In the genomic region with DNA sequence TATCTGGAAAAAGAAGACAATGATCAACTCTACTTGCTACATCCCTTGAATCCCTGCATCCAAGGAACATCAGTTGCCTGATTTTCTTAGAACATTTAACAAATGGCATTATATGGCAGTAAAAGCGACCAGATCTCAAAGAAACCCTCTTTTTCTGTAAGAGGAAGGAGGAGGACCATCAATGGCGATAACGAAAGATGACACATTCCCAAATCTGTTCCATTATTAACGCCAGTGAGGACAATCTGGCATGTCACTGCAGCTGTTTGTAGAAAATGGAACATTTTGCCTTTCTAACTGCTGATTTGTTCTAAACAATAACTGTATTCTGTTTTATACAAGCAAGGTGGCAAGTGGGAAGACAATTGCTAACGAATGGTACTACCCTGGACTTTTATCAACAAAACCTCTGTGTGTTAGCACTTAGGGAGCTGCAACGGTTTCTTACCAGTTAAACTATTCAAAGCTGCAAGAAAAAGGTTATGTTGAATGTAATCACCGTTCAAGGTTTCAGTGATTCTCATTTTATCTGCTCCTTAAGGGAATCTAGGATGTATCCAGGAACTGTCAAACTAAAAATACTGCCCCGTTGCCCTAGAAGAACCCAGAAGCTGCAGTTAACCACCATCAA, we compare ENCODE assay signal across 15 cellular contexts.
A peak's percentile ranks its signal among the peaks of the same experiment; 100 is the strongest.
DNase-seq lines count a peak whose midpoint lies in the region; ATAC-seq, FAIRE-seq and TF ChIP-seq lines count a peak whose summit lies in the region.
"Had no signal": no experiment of that assay in that cellular context is flagged by ENCODE, and none has a peak within 500 bp of the region (broad histone marks: within the 10 kb centered on the region; RNA-seq: fewer than 3 reads in every experiment).

No MANE protein-coding gene starts in this region.

- no peaks in the 10 kb centered on the region for H3K9me3 ChIP-seq in CD8-positive, alpha-beta memory T cell (ENCODE audit: low read length)
- no peaks in the 10 kb centered on the region for H3K9me3 ChIP-seq in K562 (replicated peaks; ENCODE audit: control insufficient read depth, insufficient read depth, low read depth, low read length)
- H3K9me3 ChIP-seq: left lung, psoas muscle had no signal

- POLR2A ChIA-PET in CD8-positive, alpha-beta memory T cell (lab: Charles Lee), result no interaction called here
- POLR2A ChIA-PET in K562 (lab: Yijun Ruan, JAX), result interaction anchor here (0.7 kb wide), 1 partner anchor 20 kb away, joined by 3 read pairs; no protein-coding TSS in a partner anchor

- no peaks in the 10 kb centered on the region for H3K9me3 Mint-ChIP-seq in CD8-positive, alpha-beta memory T cell
- H3K9me3 Mint-ChIP-seq in natural killer cell treated with Interleukin-12 subunit alpha and Interleukin-12 subunit beta and Interleukin-15 and Interleukin-18, amount 100 ng/mL, for 72 hours, result no peaks in the 10 kb centered on the region
- H3K9me3 Mint-ChIP-seq: activated naive CD4-positive, alpha-beta T cell treated with anti-CD3 and anti-CD28 coated beads for 36 hours; T-helper 1 cell treated with Interleukin-12 subunit alpha and Interleukin-12 subunit beta and Interleukin-4 antibody, amounts not matched to agents 30 μg/mL and 1 μg/mL, for 36 hours had no signal

- CTCF ChIA-PET in CD8-positive, alpha-beta memory T cell (lab: Charles Lee), result interaction anchor here (1.0 kb wide), 1 partner anchor 16 kb away, joined by 3 read pairs; no protein-coding TSS in a partner anchor
- CTCF ChIA-PET in K562 (lab: Yijun Ruan, JAX; ENCODE audit: low intra/inter-chr PET ratio), result no interaction called here

- peaks cover 28% of the 10 kb centered on the region for H3K4me1 ChIP-seq in CD8-positive, alpha-beta memory T cell (ENCODE audit: insufficient read depth, low read length)
- peaks cover 0 to 16% of the 10 kb centered on the region in 2 experiments; a peak in 3 of 5 replicates for H3K4me1 ChIP-seq in K562 (replicated peaks in 1 of 2; ENCODE audit: control insufficient read depth in 2 of 2, insufficient read depth in 2 of 2, low read length in 2 of 2)
- H3K4me1 ChIP-seq: left lung, psoas muscle had no signal

- H3K9me1 ChIP-seq in K562 (ENCODE audit: control insufficient read depth, insufficient read depth, low read length), result no peaks in the 10 kb centered on the region

- intact Hi-C loops in K562 (cut with micrococcal nuclease), result no loop called here

- H3K4me1 Mint-ChIP-seq in CD8-positive, alpha-beta memory T cell, result peaks cover 33 to 57% (median 36%) of the 10 kb centered on the region in 3 donors
- H3K4me1 Mint-ChIP-seq in natural killer cell treated with Interleukin-12 subunit alpha and Interleukin-12 subunit beta and Interleukin-15 and Interleukin-18, amount 100 ng/mL, for 72 hours (ENCODE audit: low read depth in 2 of 2), result peaks cover 40 to 52% of the 10 kb centered on the region in 2 donors

- no peak for TF ChIP-seq CTCF in K562 (IDR thresholded peaks at IDR 0.05 in 2 of 3, conservative IDR thresholded peaks at IDR 0.05 in 1 of 3; ENCODE audit: insufficient read depth in 2 of 3, low read depth in 1 of 3, low read length in 3 of 3)

- no peak for DNase-seq in CD8-positive, alpha-beta memory T cell
- no peak for DNase-seq in K562 (ENCODE audit: extremely low read depth in 1 of 4, low spot score in 3 of 4)
- no peak for DNase-seq in natural killer cell treated with Interleukin-12 subunit alpha and Interleukin-12 subunit beta and Interleukin-15 and Interleukin-18, amount 100 ng/mL, for 72 hours (ENCODE audit: low spot score)
- DNase-seq in stimulated activated CD4-positive, alpha-beta T cell treated with anti-CD3 and anti-CD28 coated beads, Interleukin-4, amount 100 ng/mL, for 4 hours, result no peak
- no peak for DNase-seq in germinal center (ENCODE audit: low spot score)
- no peak for DNase-seq in islet precursor cell
- DNase-seq: brain microvascular endothelial cell, left lung, NCI-H1048, psoas muscle had no signal

- H3K4me3 ChIP-seq in CD8-positive, alpha-beta memory T cell (ENCODE audit: low read length), result no peak overlapping the region
- no peak overlapping the region for H3K4me3 ChIP-seq in K562
- H3K4me3 ChIP-seq: left lung, psoas muscle had no signal

- no peaks in the 10 kb centered on the region for H3K36me3 ChIP-seq in CD8-positive, alpha-beta memory T cell (ENCODE audit: insufficient read depth, low read length)
- H3K36me3 ChIP-seq in K562 (ENCODE audit: control insufficient read depth, insufficient read depth, low read length), result no peaks in the 10 kb centered on the region
- H3K36me3 ChIP-seq: brain microvascular endothelial cell, left lung had no signal

- H4K20me1 ChIP-seq in K562 (replicated peaks; ENCODE audit: control insufficient read depth, insufficient read depth, low read length), result no peaks in the 10 kb centered on the region

- ATAC-seq in GM21515 (IDR thresholded peaks at IDR 0.05; ENCODE audit: unreplicated experiment) (peak; percentile 4), K562 (no peak), HG03097 (IDR thresholded peaks at IDR 0.05; ENCODE audit: low FRiP score, unreplicated experiment) (no peak)
- peak; percentile 2 to 16 for ATAC-seq in natural killer cell treated with Interleukin-12 subunit alpha and Interleukin-12 subunit beta and Interleukin-15 and Interleukin-18, amount 100 ng/mL, for 72 hours
- ATAC-seq: HCT116, left lung, psoas muscle had no signal

- H3K27ac ChIP-seq in CD8-positive, alpha-beta memory T cell (ENCODE audit: low read depth, low read length), result no peak overlapping the region
- H3K27ac ChIP-seq in K562 (ENCODE audit: extremely low read depth, low read depth, low read length), result no peak overlapping the region
- H3K27ac ChIP-seq: brain microvascular endothelial cell, psoas muscle had no signal

- H3K4me2 ChIP-seq in K562 (ENCODE audit: insufficient read depth, low read length), result no peak overlapping the region

- no peak overlapping the region for H3K9ac ChIP-seq in K562 (ENCODE audit: insufficient read depth in 1 of 2, low read depth in 2 of 2, low read length in 2 of 2)

- TF ChIP-seq POLR2A in K562 (conservative IDR thresholded peaks at IDR 0.05), result no peak

- H3K27me3 ChIP-seq in CD8-positive, alpha-beta memory T cell (ENCODE audit: insufficient read depth, low read length, poor library complexity, severe bottlenecking), result no peaks in the 10 kb centered on the region
- peaks cover 14 to 36% of the 10 kb centered on the region in 2 experiments; a peak in 4 of 5 replicates for H3K27me3 ChIP-seq in K562 (ENCODE audit: control insufficient read depth in 2 of 2, insufficient read depth in 2 of 2, low read length in 2 of 2)
- H3K27me3 ChIP-seq: brain microvascular endothelial cell, left lung had no signal

- H3K27me3 Mint-ChIP-seq in CD8-positive, alpha-beta memory T cell, result peaks cover 0 to 2% of the 10 kb centered on the region in 2 donors
- no peaks in the 10 kb centered on the region for H3K27me3 Mint-ChIP-seq in natural killer cell treated with Interleukin-12 subunit alpha and Interleukin-12 subunit beta and Interleukin-15 and Interleukin-18, amount 100 ng/mL, for 72 hours

- TF ChIP-seq RAD21 in K562 (CRISPR knock-in tag; conservative IDR thresholded peaks at IDR 0.05 in 1 of 2, IDR thresholded peaks at IDR 0.05 in 1 of 2), result no peak

- H3K79me2 ChIP-seq in K562 (ENCODE audit: control insufficient read depth, insufficient read depth, low read length), result no peaks in the 10 kb centered on the region

- no peak for TF ChIP-seq EP300 in K562 (IDR thresholded peaks at IDR 0.05; ENCODE audit: low read length)

- in situ Hi-C loops in K562 (cut with MboI), result no loop called here

- BruUV-seq in K562 (replicated peaks; lab: Mats Ljungman, UMichigan), result no TSS peak

- H3K36me3 Mint-ChIP-seq in CD8-positive, alpha-beta memory T cell, result peaks cover 14 to 63% (median 28%) of the 10 kb centered on the region in 3 donors
- H3K36me3 Mint-ChIP-seq in natural killer cell treated with Interleukin-12 subunit alpha and Interleukin-12 subunit beta and Interleukin-15 and Interleukin-18, amount 100 ng/mL, for 72 hours, result peaks cover 20% of the 10 kb centered on the region

- H3K4me3 Mint-ChIP-seq in CD8-positive, alpha-beta memory T cell, result peak overlapping the region in 6 of 7 donors; percentile 76 to 86 (median 82)
- peak overlapping the region; percentile 78 for H3K4me3 Mint-ChIP-seq in natural killer cell treated with Interleukin-12 subunit alpha and Interleukin-12 subunit beta and Interleukin-15 and Interleukin-18, amount 100 ng/mL, for 72 hours
- H3K4me3 Mint-ChIP-seq: activated naive CD4-positive, alpha-beta T cell treated with anti-CD3 and anti-CD28 coated beads for 36 hours; T-helper 1 cell treated with Interleukin-12 subunit alpha and Interleukin-12 subunit beta and Interleukin-4 antibody, amounts not matched to agents 30 μg/mL and 1 μg/mL, for 36 hours had no signal

- H2AFZ ChIP-seq in K562 (ENCODE audit: low read depth, low read length), result no peak overlapping the region

- 2% methylated on average over 8 of the region's 8 CpGs for WGBS in K562 (ENCODE audit: insufficient coverage, low coverage, missing lambda C conversion rate)

- no peak for FAIRE-seq in K562 (lab: Jason Lieb, UNC)

- H3K27ac Mint-ChIP-seq in CD8-positive, alpha-beta memory T cell, result peak overlapping the region; percentile 79 to 95 (median 90)
- peak overlapping the region; percentile 69 to 78 for H3K27ac Mint-ChIP-seq in natural killer cell treated with Interleukin-12 subunit alpha and Interleukin-12 subunit beta and Interleukin-15 and Interleukin-18, amount 100 ng/mL, for 72 hours
- H3K27ac Mint-ChIP-seq: activated naive CD4-positive, alpha-beta T cell treated with anti-CD3 and anti-CD28 coated beads for 36 hours; T-helper 1 cell treated with Interleukin-12 subunit alpha and Interleukin-12 subunit beta and Interleukin-4 antibody, amounts not matched to agents 30 μg/mL and 1 μg/mL, for 36 hours had no signal

TF ChIP-seq in K562, 482 proteins besides CTCF, POLR2A, EP300 and RAD21:
- TF ChIP-seq ZNF668 (CRISPR knock-in tag; IDR thresholded peaks at IDR 0.05) (no peak), ZNF766 (CRISPR knock-in tag; conservative IDR thresholded peaks at IDR 0.05) (peak; percentile 53; the same call in 1 of the 2 replicates)
TF ChIP-seq in K562: peak in this region for 1.

Comparison
In these comparisons a context has a peak if more than half of its experiments do, and no peak if none do; other contexts are left out.
1. ATAC-seq: peak in GM21515 (single experiment) and natural killer cell treated with Interleukin-12 subunit alpha and Interleukin-12 subunit beta and Interleukin-15 and Interleukin-18, amount 100 ng/mL, for 72 hours (2 of 2); none in K562 (single experiment) and HG03097 (single experiment).